ENCODE assay signal across 9 cellular contexts in genomic region chr16:67456383-67457140, GRCh38. TPM values are rescaled to one million over a fixed set of nuclear protein-coding genes. Genes with fewer than 3 reads are reported as not detected.
DNase-seq lines count a peak whose midpoint lies in the region; ATAC-seq, FAIRE-seq and TF ChIP-seq lines count a peak whose summit lies in the region.
"Had no signal": no experiment of that assay in that cellular context is flagged by ENCODE, and none has a peak within 500 bp of the region (broad histone marks: within the 10 kb centered on the region; RNA-seq: fewer than 3 reads in every experiment).

No MANE protein-coding gene starts in this region.

- TF ChIP-seq RAD21 in liver (IDR thresholded peaks at IDR 0.05): peak; percentile 31 to 57

- no peaks in the 10 kb centered on the region for H3K27me3 Mint-ChIP-seq in activated T-cell treated with anti-CD3 and anti-CD28 coated beads, Interleukin-2, amount 50 U/mL, for 24 hours
- no peaks in the 10 kb centered on the region for H3K27me3 Mint-ChIP-seq in activated T-cell treated with anti-CD3 and anti-CD28 coated beads, Interleukin-2, amount 50 U/mL, for 72 hours (ENCODE audit: low read depth)

- H3K36me3 ChIP-seq in bronchial epithelial cell (ENCODE audit: control insufficient read depth, insufficient read depth, low read length): peaks cover 16% of the 10 kb centered on the region
- H3K36me3 ChIP-seq in liver (ENCODE audit: control insufficient read depth in 4 of 4, insufficient read depth in 3 of 4, low read depth in 1 of 4, low read length in 3 of 4): peaks cover 0 to 7% (median 4%) of the 10 kb centered on the region in 4 donors

- ATAC-seq in activated T-cell treated with anti-CD3 and anti-CD28 coated beads, Interleukin-2, amount 50 U/mL, for 72 hours (replicated peaks in 1 of 2): no peak
- ATAC-seq in HG03280 (IDR thresholded peaks at IDR 0.05; ENCODE audit: unreplicated experiment) (no peak), HG02840 (IDR thresholded peaks at IDR 0.05; ENCODE audit: low FRiP score, unreplicated experiment) (no peak)

- no peak overlapping the region for H3K27ac ChIP-seq in liver (ENCODE audit: low read depth in 1 of 2, low read length in 2 of 2)

- no peak for DNase-seq in activated T-cell treated with anti-CD3 and anti-CD28 coated beads, Interleukin-2, amount 50 U/mL, for 24 hours
- DNase-seq in activated T-cell treated with anti-CD3 and anti-CD28 coated beads, Interleukin-2, amount 50 U/mL, for 72 hours: no peak
- DNase-seq in bronchial epithelial cell (ENCODE audit: low read depth) (peak; percentile 19), urothelium cell line (ENCODE audit: low spot score) (peak; percentile 33), NCI-H2171 (lab: John Stamatoyannopoulos, UW) (no peak)

- H3K27me3 ChIP-seq in bronchial epithelial cell (ENCODE audit: control insufficient read depth, insufficient read depth, low read length) (no peaks in the 10 kb centered on the region), liver (ENCODE audit: control insufficient read depth in 4 of 4, insufficient read depth in 4 of 4, low read length in 3 of 4) (no peaks in the 10 kb centered on the region)

- no peak overlapping the region for H3K9ac ChIP-seq in liver (ENCODE audit: low read depth in 1 of 2, low read length in 2 of 2)

- H3K9me3 Mint-ChIP-seq in activated T-cell treated with anti-CD3 and anti-CD28 coated beads, Interleukin-2, amount 50 U/mL, for 24 hours: no peaks in the 10 kb centered on the region
- H3K9me3 Mint-ChIP-seq in activated T-cell treated with anti-CD3 and anti-CD28 coated beads, Interleukin-2, amount 50 U/mL, for 72 hours: no peaks in the 10 kb centered on the region

- peak overlapping the region; percentile 67 for H3K27ac Mint-ChIP-seq in activated T-cell treated with anti-CD3 and anti-CD28 coated beads, Interleukin-2, amount 50 U/mL, for 24 hours
- no peak overlapping the region for H3K27ac Mint-ChIP-seq in activated T-cell treated with anti-CD3 and anti-CD28 coated beads, Interleukin-2, amount 50 U/mL, for 72 hours

- WGBS in liver: 60% methylated on average over 7 of the region's 7 CpGs

- TF ChIP-seq CTCF in bronchial epithelial cell (IDR thresholded peaks at IDR 0.05; ENCODE audit: insufficient read depth, low read length, severe bottlenecking): peak; percentile 39
- peak; percentile 40 for TF ChIP-seq CTCF in liver (IDR thresholded peaks at IDR 0.05; ENCODE audit: low read depth, low read length, missing input control)

- H3K36me3 Mint-ChIP-seq in activated T-cell treated with anti-CD3 and anti-CD28 coated beads, Interleukin-2, amount 50 U/mL, for 24 hours (ENCODE audit: low read depth): peaks cover 23% of the 10 kb centered on the region
- H3K36me3 Mint-ChIP-seq in activated T-cell treated with anti-CD3 and anti-CD28 coated beads, Interleukin-2, amount 50 U/mL, for 72 hours (ENCODE audit: insufficient read depth in 2 of 2): no peaks in the 10 kb centered on the region

- no peaks in the 10 kb centered on the region for H3K9me3 ChIP-seq in liver (ENCODE audit: control insufficient read depth in 4 of 4, low read length in 3 of 4)

- peaks cover 9% of the 10 kb centered on the region for H3K4me1 Mint-ChIP-seq in activated T-cell treated with anti-CD3 and anti-CD28 coated beads, Interleukin-2, amount 50 U/mL, for 24 hours (ENCODE audit: low read depth)
- H3K4me1 Mint-ChIP-seq in activated T-cell treated with anti-CD3 and anti-CD28 coated beads, Interleukin-2, amount 50 U/mL, for 72 hours (ENCODE audit: low read depth): peaks cover 6% of the 10 kb centered on the region

- peaks cover 12 to 49% (median 31%) of the 10 kb centered on the region in 4 donors for H3K4me1 ChIP-seq in liver (ENCODE audit: control insufficient read depth in 4 of 4, insufficient read depth in 4 of 4, low read length in 3 of 4)

- H3K4me3 Mint-ChIP-seq in activated T-cell treated with anti-CD3 and anti-CD28 coated beads, Interleukin-2, amount 50 U/mL, for 24 hours: no peak overlapping the region
- no peak overlapping the region for H3K4me3 Mint-ChIP-seq in activated T-cell treated with anti-CD3 and anti-CD28 coated beads, Interleukin-2, amount 50 U/mL, for 72 hours

- FAIRE-seq in bronchial epithelial cell (lab: Jason Lieb, UNC) (no peak), urothelium cell line (lab: Jason Lieb, UNC) (no peak)

- H3K4me3 ChIP-seq in bronchial epithelial cell (ENCODE audit: low read depth, low read length) (no peak overlapping the region), liver (ENCODE audit: low read depth in 1 of 3, low read length in 3 of 3) (no peak overlapping the region)

TF ChIP-seq in liver, 16 proteins besides CTCF, POLR2A, EP300 and RAD21:
- TF ChIP-seq JUND (IDR thresholded peaks at IDR 0.05): no peak
- TF ChIP-seq REST (IDR thresholded peaks at IDR 0.05): no peak
- TF ChIP-seq YY1 (IDR thresholded peaks at IDR 0.05): no peak
- TF ChIP-seq ZBTB33 (IDR thresholded peaks at IDR 0.05): no peak
- TF ChIP-seq HNF4A (conservative IDR thresholded peaks at IDR 0.05): no peak
- TF ChIP-seq RXRA (IDR thresholded peaks at IDR 0.05): no peak
- no peak for TF ChIP-seq EGR1 (IDR thresholded peaks at IDR 0.05; ENCODE audit: low read depth in 2 of 2)
- TF ChIP-seq TAF1 (conservative IDR thresholded peaks at IDR 0.05): no peak
- no peak for TF ChIP-seq HNF4G (IDR thresholded peaks at IDR 0.05)
- no peak for TF ChIP-seq ATF3 (IDR thresholded peaks at IDR 0.05)
- no peak for TF ChIP-seq SP1 (IDR thresholded peaks at IDR 0.05)
TF ChIP-seq in liver: peak in this region for 0.

RNA-seq across cellular contexts. Expression of gene ATP6V0D1, which starts 24.4 kb away (rescaled TPM):
- total RNA-seq in activated T-cell treated with anti-CD3 and anti-CD28 coated beads, Interleukin-2, amount 50 U/mL, for 72 hours: 10 to 100 TPM; 27.9 to 28.1 TPM
- total RNA-seq in bronchial epithelial cell (78.2 and 79.4 TPM in 2 replicates), liver (10 to 100 TPM; 73.2 to 80.2 TPM)
- 10 to 100 TPM; 47.6 to 59.9 TPM for polyA plus RNA-seq in liver

RNA-seq across cellular contexts. Expression of gene HSD11B2, which starts 25.6 kb away (rescaled TPM):
- total RNA-seq in activated T-cell treated with anti-CD3 and anti-CD28 coated beads, Interleukin-2, amount 50 U/mL, for 72 hours: 1 to 10 TPM in 1 of 2 donors, under 1 TPM in 1; 0.53 to 1.1 TPM
- total RNA-seq in bronchial epithelial cell (2.1 and 2.3 TPM in 2 replicates), liver (1 to 10 TPM in 1 of 2 donors, under 1 TPM in 1; 0.51 to 6.7 TPM)
- polyA plus RNA-seq in liver: 1 to 10 TPM; 1.8 to 2.7 TPM
- total RNA-seq: Daoy had no signal

RNA-seq across cellular contexts. Expression of gene AGRP, which starts 26.8 kb away (rescaled TPM):
- total RNA-seq in activated T-cell treated with anti-CD3 and anti-CD28 coated beads, Interleukin-2, amount 50 U/mL, for 72 hours: not detected
- total RNA-seq in bronchial epithelial cell (not detected in 2 replicates), liver (not detected)
- polyA plus RNA-seq in liver: under 1 TPM; 0.18 to 0.50 TPM
- total RNA-seq: Daoy had no signal

RNA-seq across cellular contexts. Expression of gene ZDHHC1, which starts 40.3 kb away (rescaled TPM):
- 1 to 10 TPM; 1.9 to 2.1 TPM for total RNA-seq in activated T-cell treated with anti-CD3 and anti-CD28 coated beads, Interleukin-2, amount 50 U/mL, for 72 hours
- 1.8 and 4.1 TPM in 2 replicates for total RNA-seq in bronchial epithelial cell
- 1 to 10 TPM in 1 of 2 donors, under 1 TPM in 1; 0.33 to 1.6 TPM for total RNA-seq in liver
- polyA plus RNA-seq in liver: 1 to 10 TPM in 1 of 2 donors, under 1 TPM in 1; 0.53 to 1.6 TPM

Comparison
In these comparisons a context has a peak if more than half of its experiments do, and no peak if none do; other contexts are left out.
1. DNase-seq: peak in bronchial epithelial cell (single experiment) and urothelium cell line (single experiment); none in activated T-cell treated with anti-CD3 and anti-CD28 coated beads, Interleukin-2, amount 50 U/mL, for 24 hours (single experiment), activated T-cell treated with anti-CD3 and anti-CD28 coated beads, Interleukin-2, amount 50 U/mL, for 72 hours (0 of 2) and NCI-H2171 (single experiment).